ENCODE assay signal across 1 cellular context in genomic region chr19:55503447-55504251, GRCh38.
TF ChIP-seq lines count a peak whose summit lies in the region.

No MANE protein-coding gene starts in this region.

TF ChIP-seq in HEK293, 187 proteins besides CTCF, POLR2A, EP300 and RAD21 (continued from another document and continues in another):
- no peak for TF ChIP-seq ZNF148 (tag by site-specific recombination; IDR thresholded peaks at IDR 0.05; ENCODE audit: borderline replicate concordance)
- no peak for TF ChIP-seq TRIM28 (IDR thresholded peaks at IDR 0.05; ENCODE audit: borderline replicate concordance, low read length)
- no peak for TF ChIP-seq ZNF776 (tag by site-specific recombination; IDR thresholded peaks at IDR 0.05; ENCODE audit: borderline replicate concordance)
- TF ChIP-seq ZNF221 (tag by site-specific recombination; IDR thresholded peaks at IDR 0.05; ENCODE audit: borderline replicate concordance): no peak
- TF ChIP-seq INSM2 (tag by site-specific recombination; IDR thresholded peaks at IDR 0.05): no peak
- no peak for TF ChIP-seq GLIS2 (tag by site-specific recombination; IDR thresholded peaks at IDR 0.05)
- TF ChIP-seq ZNF629 (tag by site-specific recombination; IDR thresholded peaks at IDR 0.05): peak; percentile 84
- TF ChIP-seq ZNF140 (tag by site-specific recombination; IDR thresholded peaks at IDR 0.05): no peak
- no peak for TF ChIP-seq ZNF600 (tag by site-specific recombination; IDR thresholded peaks at IDR 0.05)
- no peak for TF ChIP-seq OSR2 (tag by site-specific recombination; IDR thresholded peaks at IDR 0.05)
- no peak for TF ChIP-seq ZNF133 (tag by site-specific recombination; IDR thresholded peaks at IDR 0.05)
- no peak for TF ChIP-seq ZNF529 (tag by site-specific recombination; IDR thresholded peaks at IDR 0.05; ENCODE audit: insufficient replicate concordance)
- no peak for TF ChIP-seq PRDM2 (tag by site-specific recombination; IDR thresholded peaks at IDR 0.05; ENCODE audit: borderline replicate concordance)
- no peak for TF ChIP-seq YY2 (tag by site-specific recombination; IDR thresholded peaks at IDR 0.05)
- 0 out of 2 replicates have a peak, but pooled peaks have one; percentile 34 for TF ChIP-seq SCRT2 (tag by site-specific recombination; IDR thresholded peaks at IDR 0.05)
- no peak for TF ChIP-seq RBAK (tag by site-specific recombination; IDR thresholded peaks at IDR 0.05)
- peak; percentile 79 for TF ChIP-seq ZNF169 (tag by site-specific recombination; IDR thresholded peaks at IDR 0.05)
- no peak for TF ChIP-seq ZNF621 (tag by site-specific recombination; IDR thresholded peaks at IDR 0.05)
- TF ChIP-seq KLF17 (tag by site-specific recombination; IDR thresholded peaks at IDR 0.05): peak; percentile 13; the same call in 1 of the 2 replicates
- no peak for TF ChIP-seq ZNF544 (tag by site-specific recombination; IDR thresholded peaks at IDR 0.05)
- peak; percentile 40; the same call in 1 of the 2 replicates for TF ChIP-seq KLF9 (tag by site-specific recombination; IDR thresholded peaks at IDR 0.05; ENCODE audit: low read depth)
- no peak for TF ChIP-seq HOXD13 (CRISPR knock-in tag; IDR thresholded peaks at IDR 0.05; ENCODE audit: borderline replicate concordance)
- TF ChIP-seq ZXDB (tag by site-specific recombination; IDR thresholded peaks at IDR 0.05): peak; percentile 92
- TF ChIP-seq ZNF37A (tag by site-specific recombination; IDR thresholded peaks at IDR 0.05): no peak
- no peak for TF ChIP-seq ZNF280D (tag by site-specific recombination; IDR thresholded peaks at IDR 0.05)
- TF ChIP-seq ZNF510 (tag by site-specific recombination; IDR thresholded peaks at IDR 0.05; ENCODE audit: insufficient replicate concordance): no peak
- peak; percentile 94 for TF ChIP-seq ZNF2 (tag by site-specific recombination; IDR thresholded peaks at IDR 0.05)
- TF ChIP-seq ZNF837 (tag by site-specific recombination; IDR thresholded peaks at IDR 0.05): no peak
- TF ChIP-seq ZNF548 (tag by site-specific recombination; IDR thresholded peaks at IDR 0.05): no peak
- TF ChIP-seq ZNF785 (tag by site-specific recombination; IDR thresholded peaks at IDR 0.05): peak; percentile 77; the same call in 1 of the 2 replicates
- TF ChIP-seq ZSCAN30 (tag by site-specific recombination; IDR thresholded peaks at IDR 0.05): 0 out of 2 replicates have a peak, but pooled peaks have one; percentile 38
- TF ChIP-seq BCL11A (tag by site-specific recombination; IDR thresholded peaks at IDR 0.05; ENCODE audit: low read depth): no peak
- TF ChIP-seq PRDM4 (tag by site-specific recombination; IDR thresholded peaks at IDR 0.05): no peak; the same call in 1 of the 2 replicates
- 0 out of 2 replicates have a peak, but pooled peaks have one; percentile 68 for TF ChIP-seq SALL2 (tag by site-specific recombination; IDR thresholded peaks at IDR 0.05; ENCODE audit: borderline replicate concordance)
- 0 out of 2 replicates have a peak, but pooled peaks have one; percentile 74 for TF ChIP-seq ZNF311 (tag by site-specific recombination; IDR thresholded peaks at IDR 0.05; ENCODE audit: borderline replicate concordance)
- TF ChIP-seq ZNF518A (tag by site-specific recombination; conservative IDR thresholded peaks at IDR 0.05; ENCODE audit: low read depth): peak; percentile 37; the same call in 1 of the 2 replicates
